8 cellular contexts compared by ENCODE assay signal in the genomic region with DNA sequence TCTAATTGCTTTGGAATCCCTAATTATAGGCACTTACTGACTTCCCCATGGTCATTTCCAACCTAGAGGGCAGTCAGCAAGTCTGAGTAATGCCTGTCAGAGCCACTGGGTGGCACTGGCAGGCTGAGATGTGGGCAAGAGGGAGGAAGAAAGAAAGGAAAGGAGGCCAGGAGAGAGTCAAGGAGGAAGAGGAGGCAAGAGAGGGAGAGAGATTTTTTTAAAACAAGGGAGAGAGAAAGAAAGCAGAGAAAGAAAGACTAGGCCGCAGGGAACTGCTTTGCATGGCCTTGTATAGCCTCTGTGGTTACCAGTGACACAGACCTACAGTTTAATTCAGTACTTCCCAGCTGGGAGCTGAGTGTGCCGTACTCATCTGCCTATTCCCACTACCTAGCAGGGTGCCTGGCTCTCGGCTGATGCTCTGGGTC.
DNase-seq lines count a peak whose midpoint lies in the region; ATAC-seq and TF ChIP-seq lines count a peak whose summit lies in the region.

No MANE protein-coding gene starts in this region.

- peak; percentile 89 to 97 for TF ChIP-seq CTCF in brain (conservative IDR thresholded peaks at IDR 0.05)

- peak; percentile 61 for ATAC-seq in GM19467 (IDR thresholded peaks at IDR 0.05; ENCODE audit: unreplicated experiment)
- no peak for ATAC-seq in HG02938 (IDR thresholded peaks at IDR 0.05; ENCODE audit: unreplicated experiment)

- H3K4me3 Mint-ChIP-seq in brain (peak overlapping the region in 1 of 5 experiments; percentile 0), immature natural killer cell (no peak overlapping the region)

- no peak overlapping the region for H3K27ac Mint-ChIP-seq in brain
- no peak overlapping the region for H3K27ac Mint-ChIP-seq in immature natural killer cell

- H3K27me3 Mint-ChIP-seq in brain = peaks cover 5% of the 10 kb centered on the region
- H3K27me3 Mint-ChIP-seq in immature natural killer cell (ENCODE audit: low read depth in 3 of 3) = peaks cover 0 to 1% (median 0%) of the 10 kb centered on the region in 3 donors

- no peaks in the 10 kb centered on the region for H3K36me3 Mint-ChIP-seq in brain
- H3K36me3 Mint-ChIP-seq in immature natural killer cell = no peaks in the 10 kb centered on the region

- no peaks in the 10 kb centered on the region for H3K9me3 Mint-ChIP-seq in brain
- no peaks in the 10 kb centered on the region for H3K9me3 Mint-ChIP-seq in immature natural killer cell

- H3K4me1 Mint-ChIP-seq in brain (no peaks in the 10 kb centered on the region), immature natural killer cell (peaks cover 0 to 5% of the 10 kb centered on the region in 2 donors)

- peak; percentile 51 for DNase-seq in DMS114 treated with DMSO at 0.1 percent for 48 hours (lab: John Stamatoyannopoulos, UW; ENCODE audit: unreplicated experiment)
- DNase-seq in HuH-7 (ENCODE audit: low spot score) = peak; percentile 35
- peak; percentile 37 for DNase-seq in T1000 (lab: John Stamatoyannopoulos, UW)
- DNase-seq in immature natural killer cell = peak; percentile 42 to 57 (median 48)
- DNase-seq in stimulated activated CD4-positive, alpha-beta T cell treated with anti-CD3 and anti-CD28 coated beads, Interleukin-1b, Interleukin-23, amount 100 ng/mL, for 1 hour (ENCODE audit: low read depth in 2 of 2) = peak; percentile 10 to 42
